14 cellular contexts compared by ENCODE assay signal in the genomic region with DNA sequence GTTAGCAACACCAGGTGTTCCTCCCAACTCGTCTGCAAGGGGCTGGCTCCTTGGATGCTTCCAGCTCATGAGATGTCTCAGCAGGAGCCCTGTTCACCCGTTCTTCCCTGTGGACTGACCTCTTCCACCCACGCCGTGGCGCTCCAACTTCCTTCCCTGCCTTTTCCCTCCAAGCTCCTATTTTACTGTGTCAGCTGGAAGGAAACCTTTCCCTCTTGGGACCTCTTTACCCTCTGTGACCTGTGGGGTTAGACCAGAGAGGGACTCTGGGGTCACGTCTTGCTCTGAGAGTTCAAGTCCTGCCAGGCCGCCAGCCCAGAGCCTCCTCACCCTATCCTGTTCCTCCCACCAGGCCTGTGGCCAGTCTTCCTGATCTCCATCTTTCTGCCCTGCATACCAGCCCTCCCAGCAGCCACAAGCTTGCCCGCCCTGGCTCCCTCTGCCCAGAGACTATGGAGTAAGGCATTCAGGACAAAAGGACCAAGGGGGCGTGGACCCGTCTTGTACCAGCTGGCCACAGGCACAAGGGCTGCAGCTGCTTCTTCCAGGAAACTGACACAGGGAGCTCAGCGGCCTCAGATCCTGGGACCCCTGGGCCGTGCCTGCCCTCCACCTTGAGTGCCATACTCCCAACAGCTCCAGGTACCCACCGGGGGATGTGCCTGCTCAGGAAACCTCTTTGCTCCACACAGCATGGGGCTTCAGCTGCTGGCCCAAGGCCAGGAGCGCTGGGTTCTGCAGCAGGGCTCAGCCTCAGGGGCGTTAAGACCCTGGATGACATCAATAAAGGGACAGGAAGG. TPM values are rescaled to one million over a fixed set of nuclear protein-coding genes. Genes with fewer than 3 reads are reported as not detected.
DNase-seq lines count a peak whose midpoint lies in the region; ATAC-seq and TF ChIP-seq lines count a peak whose summit lies in the region.
"Had no signal": no experiment of that assay in that cellular context is flagged by ENCODE, and none has a peak within 500 bp of the region (broad histone marks: within the 10 kb centered on the region; RNA-seq: fewer than 3 reads in every experiment).

No MANE protein-coding gene starts in this region.

- H3K4me1 ChIP-seq in breast epithelium (peaks cover 4 to 6% of the 10 kb centered on the region in 2 donors), OCI-LY7 (ENCODE audit: insufficient read depth, low read length, poor library complexity, severe bottlenecking) (peaks cover 35% of the 10 kb centered on the region)

- POLR2A ChIA-PET in MCF 10A (lab: Yijun Ruan, JAX) (interaction anchor here (1.4 to 1.5 kb wide), 2 partner anchors 8 to 19 kb away, joined by 5 read pairs; a partner anchor contains a TSS), OCI-LY7 (lab: Charles Lee) (interaction anchor here (0.7 to 1.0 kb wide), 2 partner anchors 25 to 51 kb away, joined by 3 read pairs; no protein-coding TSS in a partner anchor)

- no peak for DNase-seq in MCF 10A (ENCODE audit: unreplicated experiment)
- no peak for DNase-seq in breast epithelium (ENCODE audit: low spot score in 2 of 2)
- no peak for DNase-seq in OCI-LY7 (ENCODE audit: low spot score)
- no peak for DNase-seq in central memory CD8-positive, alpha-beta T cell (ENCODE audit: low spot score in 2 of 2)
- DNase-seq in stimulated activated naive CD8-positive, alpha-beta T cell treated with anti-CD3 and anti-CD28 coated beads, Interleukin-15, amount 100 ng/mL, for 72 hours: no peak
- no peak for DNase-seq in left colon
- no peak for DNase-seq in DMS53 treated with DMSO at 0.1 percent for 48 hours (lab: John Stamatoyannopoulos, UW; ENCODE audit: unreplicated experiment)
- DNase-seq: NK-92 treated with Interleukin-12 subunit alpha and Interleukin-12 subunit beta, amount 100 ng/mL, for 24 hours; stimulated activated CD4-positive, alpha-beta T cell treated with anti-CD3 and anti-CD28 coated beads, Interleukin-2, amount 100 ng/mL, for 48 hours; T-cell had no signal

- BruUV-seq in MCF 10A (replicated peaks; lab: Mats Ljungman, UMichigan) (no TSS peak), OCI-LY7 (replicated peaks; lab: Mats Ljungman, UMichigan) (no TSS peak)

- H3K27me3 Mint-ChIP-seq in MCF 10A (ENCODE audit: insufficient read depth, unreplicated experiment): no peaks in the 10 kb centered on the region
- peaks cover 23% of the 10 kb centered on the region for H3K27me3 Mint-ChIP-seq in central memory CD8-positive, alpha-beta T cell
- H3K27me3 Mint-ChIP-seq in stimulated activated naive CD8-positive, alpha-beta T cell treated with anti-CD3 and anti-CD28 coated beads, Interleukin-15, amount 100 ng/mL, for 72 hours: peaks cover 16% of the 10 kb centered on the region

- H3K36me3 ChIP-seq in breast epithelium: no peaks in the 10 kb centered on the region
- peaks cover 70% of the 10 kb centered on the region for H3K36me3 ChIP-seq in OCI-LY7 (ENCODE audit: insufficient read depth, low read length)

- no peaks in the 10 kb centered on the region for H3K9me3 Mint-ChIP-seq in MCF 10A (ENCODE audit: unreplicated experiment)
- no peaks in the 10 kb centered on the region for H3K9me3 Mint-ChIP-seq in central memory CD8-positive, alpha-beta T cell
- H3K9me3 Mint-ChIP-seq in stimulated activated naive CD8-positive, alpha-beta T cell treated with anti-CD3 and anti-CD28 coated beads, Interleukin-15, amount 100 ng/mL, for 72 hours: no peaks in the 10 kb centered on the region
- H3K9me3 Mint-ChIP-seq: T-cell had no signal

- no peak overlapping the region for H3K4me3 ChIP-seq in breast epithelium
- H3K4me3 ChIP-seq in OCI-LY7 (ENCODE audit: low read depth, low read length, poor library complexity, severe bottlenecking): no peak overlapping the region

- H4K20me1 ChIP-seq in OCI-LY7 (ENCODE audit: insufficient read depth, low read length): peaks cover 6% of the 10 kb centered on the region; the same call in 1 of the 2 replicates

- intact Hi-C loops in MCF 10A (cut with micrococcal nuclease) (no loop called here), breast epithelium (cut with DNase I; ENCODE audit: low total_unique reads) (no loop called here), OCI-LY7 (cut with micrococcal nuclease; ENCODE audit: unreplicated experiment) (no loop called here), left colon (cut with DNase I, micrococcal nuclease) (no loop called here)

- no peak for TF ChIP-seq POLR2A in breast epithelium (IDR thresholded peaks at IDR 0.05)

- CTCF ChIA-PET in MCF 10A (lab: Yijun Ruan, JAX): interaction anchor here (0.6 kb wide), 3 partner anchors 16 to 979 kb away, joined by 3 to 4 read pairs (median 3); a partner anchor contains a TSS
- CTCF ChIA-PET in OCI-LY7 (lab: Charles Lee; ENCODE audit: unreplicated experiment): interaction anchor here (0.6 kb wide), 1 partner anchor 11 kb away, joined by 3 read pairs; no protein-coding TSS in a partner anchor

- H2AFZ ChIP-seq in OCI-LY7 (ENCODE audit: low read length): no peak overlapping the region

- peaks cover 8 to 10% of the 10 kb centered on the region in 2 donors for H3K27me3 ChIP-seq in breast epithelium

- peaks cover 5% of the 10 kb centered on the region for H3K4me1 Mint-ChIP-seq in MCF 10A (ENCODE audit: insufficient read depth, unreplicated experiment)
- peaks cover 15% of the 10 kb centered on the region for H3K4me1 Mint-ChIP-seq in central memory CD8-positive, alpha-beta T cell
- H3K4me1 Mint-ChIP-seq in stimulated activated naive CD8-positive, alpha-beta T cell treated with anti-CD3 and anti-CD28 coated beads, Interleukin-15, amount 100 ng/mL, for 72 hours: peaks cover 50% of the 10 kb centered on the region

- H3K4me3 Mint-ChIP-seq in MCF 10A (ENCODE audit: unreplicated experiment): no peak overlapping the region
- H3K4me3 Mint-ChIP-seq in central memory CD8-positive, alpha-beta T cell: peak overlapping the region; percentile 5
- no peak overlapping the region for H3K4me3 Mint-ChIP-seq in stimulated activated naive CD8-positive, alpha-beta T cell treated with anti-CD3 and anti-CD28 coated beads, Interleukin-15, amount 100 ng/mL, for 72 hours

- no peaks in the 10 kb centered on the region; the same call in 1 of the 2 replicates for H3K79me2 ChIP-seq in OCI-LY7 (ENCODE audit: insufficient read depth, low read depth, low read length)

- peak overlapping the region; percentile 74; the same call in 1 of the 2 replicates for H3K4me2 ChIP-seq in OCI-LY7 (ENCODE audit: low read length)

- H3K36me3 Mint-ChIP-seq in MCF 10A (ENCODE audit: insufficient read depth, unreplicated experiment): no peaks in the 10 kb centered on the region
- no peaks in the 10 kb centered on the region for H3K36me3 Mint-ChIP-seq in central memory CD8-positive, alpha-beta T cell (ENCODE audit: insufficient read depth)
- H3K36me3 Mint-ChIP-seq: T-cell had no signal

- H3K9me2 ChIP-seq in OCI-LY7 (ENCODE audit: insufficient read depth, low read length): no peaks in the 10 kb centered on the region

- ATAC-seq in central memory CD8-positive, alpha-beta T cell (replicated peaks; ENCODE audit: extremely low read depth, poor library complexity, severe bottlenecking): no peak
- ATAC-seq in stimulated activated naive CD8-positive, alpha-beta T cell treated with anti-CD3 and anti-CD28 coated beads, Interleukin-15, amount 100 ng/mL, for 72 hours: no peak
- ATAC-seq in left colon: no peak
- no peak for ATAC-seq in GM18519 (IDR thresholded peaks at IDR 0.05; ENCODE audit: low FRiP score, unreplicated experiment)
- ATAC-seq: T-cell had no signal

- H3K27ac ChIP-seq in breast epithelium: no peak overlapping the region
- no peak overlapping the region for H3K27ac ChIP-seq in OCI-LY7 (ENCODE audit: low read depth, low read length, poor library complexity, severe bottlenecking)

- peak overlapping the region; percentile 4 for H3K27ac Mint-ChIP-seq in MCF 10A (ENCODE audit: low read depth, unreplicated experiment)
- no peak overlapping the region for H3K27ac Mint-ChIP-seq in central memory CD8-positive, alpha-beta T cell (ENCODE audit: low read depth)
- peak overlapping the region; percentile 28 to 69 for H3K27ac Mint-ChIP-seq in stimulated activated naive CD8-positive, alpha-beta T cell treated with anti-CD3 and anti-CD28 coated beads, Interleukin-15, amount 100 ng/mL, for 72 hours
- H3K27ac Mint-ChIP-seq: T-cell had no signal

- no peaks in the 10 kb centered on the region for H3K9me3 ChIP-seq in breast epithelium
- H3K9me3 ChIP-seq in OCI-LY7 (ENCODE audit: low read length): no peaks in the 10 kb centered on the region

- TF ChIP-seq CTCF in MCF 10A (IDR thresholded peaks at IDR 0.05; ENCODE audit: unreplicated experiment): no peak
- TF ChIP-seq CTCF in breast epithelium (IDR thresholded peaks at IDR 0.05): no peak
- TF ChIP-seq CTCF in OCI-LY7 (conservative IDR thresholded peaks at IDR 0.05; ENCODE audit: low read length): no peak

RNA-seq across cellular contexts. Expression of a gene that starts 3.0 kb away (rescaled TPM):
- 4.8 and 7.9 TPM in 2 replicates for total RNA-seq in MCF 10A (2022)
- total RNA-seq in breast epithelium: 1 to 10 TPM; 2.0 to 4.0 (median 3.7) TPM
- 38.1 and 49.1 TPM in 2 replicates for total RNA-seq in OCI-LY7 (2014; rRNA removed; shearing (Covaris generic))
- total RNA-seq in OCI-LY7 (2022): 59.7 and 67.4 TPM in 2 replicates
- 10 to 100 TPM in 1 of 2 donors, 1 to 10 TPM in 1; 8.7 to 12.7 TPM for total RNA-seq in left colon

RNA-seq across cellular contexts. Expression of a gene that starts 8.1 kb away (rescaled TPM):
- 16.9 and 34.7 TPM in 2 replicates for total RNA-seq in MCF 10A (2022)
- total RNA-seq in breast epithelium: 1 to 10 TPM in 1 of 3 donors, under 1 TPM in 2; 0.66 to 1.4 (median 0.73) TPM
- total RNA-seq in OCI-LY7 (2014; rRNA removed; shearing (Covaris generic)): 80.2 and 104 TPM in 2 replicates
- total RNA-seq in OCI-LY7 (2022): 195 and 197 TPM in 2 replicates
- 10 to 100 TPM in 1 of 2 donors, 1 to 10 TPM in 1; 4.4 to 12.6 TPM for total RNA-seq in left colon

RNA-seq across cellular contexts. Expression of a gene that starts 8.1 kb away (rescaled TPM):
- total RNA-seq in MCF 10A (2022): 0.42 TPM in 1 of 2 replicates, not detected in the other
- under 1 TPM in 1 of 3 donors, not detected in 2; 0.33 TPM for total RNA-seq in breast epithelium
- total RNA-seq in OCI-LY7 (2014; rRNA removed; shearing (Covaris generic)): 0.09 and 0.28 TPM in 2 replicates
- 0.31 TPM in 1 of 2 replicates, not detected in the other for total RNA-seq in OCI-LY7 (2022)
- 1 to 10 TPM in 1 of 2 donors, under 1 TPM in 1; 0.89 to 1.1 TPM for total RNA-seq in left colon
- total RNA-seq: endothelial cell of umbilical vein, lung microvascular endothelial cell, pulmonary artery endothelial cell had no signal

RNA-seq across cellular contexts. Expression of a gene that starts 40.5 kb away (rescaled TPM):
- 0.39 and 0.44 TPM in 2 replicates for total RNA-seq in MCF 10A (2022)
- under 1 TPM in 1 of 3 donors, not detected in 2; 0.15 TPM for total RNA-seq in breast epithelium
- total RNA-seq in OCI-LY7 (2014; rRNA removed; shearing (Covaris generic)): 0.44 TPM in 1 of 2 replicates, not detected in the other
- 0.42 and 0.59 TPM in 2 replicates for total RNA-seq in OCI-LY7 (2022)
- under 1 TPM; 0.40 to 0.42 TPM for total RNA-seq in left colon
- total RNA-seq: endothelial cell of umbilical vein, lung microvascular endothelial cell, pulmonary artery endothelial cell had no signal

RNA-seq across cellular contexts. Expression of a gene that starts 45.8 kb away (rescaled TPM):
- total RNA-seq in MCF 10A (2022) (not detected in 2 replicates), breast epithelium (not detected), OCI-LY7 (2022) (not detected in 2 replicates), left colon (not detected)
- not detected in 2 replicates for total RNA-seq in OCI-LY7 (2014; rRNA removed; shearing (Covaris generic))
- total RNA-seq: endothelial cell of umbilical vein, lung microvascular endothelial cell, pulmonary artery endothelial cell had no signal
